In genomic region chr6:151523034-151523433, GRCh38 we compare ENCODE assay signal across 36 cellular contexts. TPM values are rescaled to one million over a fixed set of nuclear protein-coding genes. Genes with fewer than 3 reads are reported as not detected.
DNase-seq lines count a peak whose midpoint lies in the region; ATAC-seq, FAIRE-seq and TF ChIP-seq lines count a peak whose summit lies in the region.
"Had no signal": no experiment of that assay in that cellular context is flagged by ENCODE, and none has a peak within 500 bp of the region (broad histone marks: within the 10 kb centered on the region; RNA-seq: fewer than 3 reads in every experiment).

No MANE protein-coding gene starts in this region.

- no peak overlapping the region for H2BK5ac ChIP-seq in IMR-90 (ENCODE audit: low read depth, low read length, poor library complexity, severe bottlenecking)

- no peak overlapping the region for H3K18ac ChIP-seq in IMR-90 (ENCODE audit: low read depth, low read length)

- no peak for TF ChIP-seq POLR2A in HepG2 (IDR thresholded peaks at IDR 0.05; ENCODE audit: insufficient read depth in 1 of 2, low read depth in 2 of 2, low read length in 2 of 2)
- TF ChIP-seq POLR2A in right lobe of liver (IDR thresholded peaks at IDR 0.05), result no peak
- no peak for TF ChIP-seq POLR2A in IMR-90 (IDR thresholded peaks at IDR 0.05; ENCODE audit: low read depth, low read length)
- TF ChIP-seq POLR2A in K562 (conservative IDR thresholded peaks at IDR 0.05), result no peak

- intact Hi-C loops in HepG2 (cut with micrococcal nuclease; ENCODE audit: unreplicated experiment) (no loop called here), right lobe of liver (cut with DNase I) (no loop called here), IMR-90 (cut with micrococcal nuclease) (no loop called here), K562 (cut with micrococcal nuclease) (no loop called here)

- H3K79me2 ChIP-seq in HepG2 (ENCODE audit: insufficient read depth, low read length) (no peaks in the 10 kb centered on the region), K562 (ENCODE audit: control insufficient read depth, insufficient read depth, low read length) (no peaks in the 10 kb centered on the region)

- DNase-seq in HepG2 (ENCODE audit: low spot score) (no peak), right lobe of liver (no peak), IMR-90 (no peak), K562 (ENCODE audit: extremely low read depth in 1 of 4, low spot score in 3 of 4) (no peak), T-helper 2 cell (no peak)
- DNase-seq: 8988T; ACHN; AML-193; BE2C; C1 segment of cervical spinal cord; Caco-2; Calu3; CD4-positive, alpha-beta memory T cell; CD4-positive, alpha-beta T cell; CD4-positive, CD25-positive, alpha-beta regulatory T cell; CD8-positive, alpha-beta memory T cell; CD8-positive, alpha-beta T cell; COR-L47; DMS 273 treated with DMSO at 0.1 percent for 48 hours; DMS153; DMS53; DMS79; DMS79 treated with DMSO at 0.1 percent for 48 hours; DND-41; EL had no signal

- H2BK15ac ChIP-seq in IMR-90 (ENCODE audit: low read depth, low read length), result no peak overlapping the region

- H3K27me3 ChIP-seq in HepG2 (ENCODE audit: control insufficient read depth in 1 of 2, insufficient read depth in 2 of 2, low read length in 2 of 2) (no peaks in the 10 kb centered on the region), right lobe of liver (no peaks in the 10 kb centered on the region), IMR-90 (ENCODE audit: control insufficient read depth, insufficient read depth, low read length) (no peaks in the 10 kb centered on the region), K562 (ENCODE audit: control insufficient read depth in 2 of 2, insufficient read depth in 2 of 2, low read length in 2 of 2) (no peaks in the 10 kb centered on the region)
- H3K27me3 ChIP-seq: BE2C; BLaER1; BLaER1 treated with 17β-estradiol and CSF1 and Interleukin-3, amounts not matched to agents 10 nM and 100 nM had no signal

- H3K56ac ChIP-seq in IMR-90 (ENCODE audit: extremely low read depth, insufficient read depth, low read length), result no peak overlapping the region

- no peak overlapping the region for H3K9ac ChIP-seq in HepG2 (ENCODE audit: insufficient read depth, low read depth, low read length)
- H3K9ac ChIP-seq in IMR-90 (ENCODE audit: low read depth, low read length), result no peak overlapping the region
- no peak overlapping the region for H3K9ac ChIP-seq in K562 (ENCODE audit: insufficient read depth in 1 of 2, low read depth in 2 of 2, low read length in 2 of 2)
- H3K9ac ChIP-seq: BLaER1; BLaER1 treated with 17β-estradiol and CSF1 and Interleukin-3, amounts not matched to agents 10 nM and 100 nM had no signal

- no peak overlapping the region for H3K4me2 ChIP-seq in HepG2 (ENCODE audit: low read depth, low read length)
- H3K4me2 ChIP-seq in IMR-90 (ENCODE audit: low read depth, low read length), result no peak overlapping the region
- no peak overlapping the region for H3K4me2 ChIP-seq in K562 (ENCODE audit: insufficient read depth, low read length)
- H3K4me2 ChIP-seq: A549; BLaER1; BLaER1 treated with 17β-estradiol and CSF1 and Interleukin-3, amounts not matched to agents 10 nM and 100 nM had no signal

- dilution Hi-C loops in IMR-90 (cut with HindIII; ENCODE audit: low sequenced_read_pairs, unreplicated experiment), result no loop called here

- H4K5ac ChIP-seq in IMR-90 (ENCODE audit: low read depth, low read length), result no peak overlapping the region

- no peak overlapping the region for H3K23ac ChIP-seq in IMR-90 (ENCODE audit: low read depth, low read length)

- no peak for ATAC-seq in HepG2
- no peak for ATAC-seq in right lobe of liver
- no peak for ATAC-seq in IMR-90 (ENCODE audit: low read depth)
- ATAC-seq in K562, result no peak
- ATAC-seq in GM21367 (IDR thresholded peaks at IDR 0.05; ENCODE audit: unreplicated experiment), result no peak
- ATAC-seq: A549; CD8-positive, alpha-beta T cell had no signal

- no peak overlapping the region for H2BK120ac ChIP-seq in IMR-90 (ENCODE audit: low read depth, low read length)

- H4K8ac ChIP-seq in IMR-90 (ENCODE audit: low read depth in 2 of 2, low read length in 2 of 2), result no peak overlapping the region

- H3K79me1 ChIP-seq in IMR-90 (ENCODE audit: low read depth in 1 of 2, low read length in 2 of 2), result no peaks in the 10 kb centered on the region

- no peak overlapping the region for H3K4ac ChIP-seq in IMR-90 (ENCODE audit: low read depth, low read length)

- H4K20me1 ChIP-seq in HepG2 (ENCODE audit: insufficient read depth, low read length) (no peaks in the 10 kb centered on the region), IMR-90 (ENCODE audit: insufficient read depth, low read length) (no peaks in the 10 kb centered on the region), K562 (replicated peaks; ENCODE audit: control insufficient read depth, insufficient read depth, low read length) (no peaks in the 10 kb centered on the region)
- H4K20me1 ChIP-seq: BLaER1; BLaER1 treated with 17β-estradiol and CSF1 and Interleukin-3, amounts not matched to agents 10 nM and 100 nM had no signal

- CTCF ChIA-PET in HepG2 (lab: Yijun Ruan, JAX; ENCODE audit: low intra/inter-chr PET ratio, low total read pairs), result no interaction called here
- CTCF ChIA-PET in IMR-90 (lab: Yijun Ruan, JAX), result no interaction called here
- CTCF ChIA-PET in K562 (lab: Yijun Ruan, JAX; ENCODE audit: low intra/inter-chr PET ratio), result no interaction called here

- TF ChIP-seq CTCF in HepG2 (CRISPR knock-in tag; IDR thresholded peaks at IDR 0.05), result no peak
- TF ChIP-seq CTCF in right lobe of liver (IDR thresholded peaks at IDR 0.05), result no peak
- no peak for TF ChIP-seq CTCF in IMR-90 (conservative IDR thresholded peaks at IDR 0.05; ENCODE audit: low read depth, low read length)
- TF ChIP-seq CTCF in K562 (IDR thresholded peaks at IDR 0.05 in 2 of 3, conservative IDR thresholded peaks at IDR 0.05 in 1 of 3; ENCODE audit: insufficient read depth in 2 of 3, low read depth in 1 of 3, low read length in 3 of 3), result no peak

- H2AFZ ChIP-seq in HepG2 (ENCODE audit: low read length) (no peak overlapping the region), IMR-90 (replicated peaks; ENCODE audit: low read length, poor library complexity) (no peak overlapping the region), K562 (ENCODE audit: low read depth, low read length) (no peak overlapping the region)

- no peak overlapping the region for H3K4me3 ChIP-seq in HepG2 (replicated peaks in 1 of 3; ENCODE audit: insufficient read depth in 1 of 3, low read depth in 2 of 3, low read length in 3 of 3)
- H3K4me3 ChIP-seq in right lobe of liver, result no peak overlapping the region
- H3K4me3 ChIP-seq in IMR-90 (ENCODE audit: insufficient read depth, low read depth, low read length), result no peak overlapping the region
- no peak overlapping the region for H3K4me3 ChIP-seq in K562
- H3K4me3 ChIP-seq: A549; BLaER1; BLaER1 treated with 17β-estradiol and CSF1 and Interleukin-3, amounts not matched to agents 10 nM and 100 nM had no signal

- H3K9me3 ChIP-seq in HepG2 (ENCODE audit: low read length) (peaks cover 48% of the 10 kb centered on the region), right lobe of liver (no peaks in the 10 kb centered on the region), IMR-90 (ENCODE audit: control insufficient read depth, insufficient read depth, low read length) (peaks cover 5% of the 10 kb centered on the region), K562 (replicated peaks; ENCODE audit: control insufficient read depth, insufficient read depth, low read depth, low read length) (no peaks in the 10 kb centered on the region)
- H3K9me3 ChIP-seq: A549, BE2C had no signal

- POLR2A ChIA-PET in HepG2 (lab: Yijun Ruan, JAX), result no interaction called here
- POLR2A ChIA-PET in IMR-90 (lab: Charles Lee; ENCODE audit: unreplicated experiment), result no interaction called here
- POLR2A ChIA-PET in K562 (lab: Yijun Ruan, JAX), result no interaction called here

- no peak overlapping the region for H2AK5ac ChIP-seq in IMR-90 (ENCODE audit: low read depth, low read length)

- in situ Hi-C loops in HepG2 (cut with HindIII; ENCODE audit: extremely low pct_ligation_motif_present, low pct_unique_long_range_greater_than_20kb) (no loop called here), IMR-90 (cut with MboI; ENCODE audit: low sequenced_read_pairs) (no loop called here), K562 (cut with MboI) (no loop called here)

- 96% methylated on average over 1 of the region's 1 CpG for WGBS in HepG2 (ENCODE audit: low lambda C conversion rate)
- WGBS in right lobe of liver (ENCODE audit: insufficient coverage, low coverage, low lambda C conversion rate, missing lambda C conversion rate), result 67% methylated on average over 1 of the region's 1 CpG
- WGBS in IMR-90 (ENCODE audit: extremely low coverage in 2 of 2, insufficient read length in 1 of 2), 2 experiments, result no CpG with 5 or more reads among the region's 1 CpG
- WGBS in K562 (ENCODE audit: insufficient coverage, low coverage, missing lambda C conversion rate), result 0% methylated on average over 1 of the region's 1 CpG

- no peak for TF ChIP-seq RAD21 in HepG2 (CRISPR knock-in tag; IDR thresholded peaks at IDR 0.05)
- TF ChIP-seq RAD21 in IMR-90 (IDR thresholded peaks at IDR 0.05; ENCODE audit: low read length), result no peak
- TF ChIP-seq RAD21 in K562 (CRISPR knock-in tag; conservative IDR thresholded peaks at IDR 0.05 in 1 of 2, IDR thresholded peaks at IDR 0.05 in 1 of 2), result no peak

- H3K36me3 ChIP-seq in HepG2 (replicated peaks in 1 of 2; ENCODE audit: control insufficient read depth in 1 of 2, insufficient read depth in 2 of 2, low read length in 2 of 2), result no peaks in the 10 kb centered on the region
- no peaks in the 10 kb centered on the region for H3K36me3 ChIP-seq in right lobe of liver
- no peaks in the 10 kb centered on the region for H3K36me3 ChIP-seq in IMR-90 (ENCODE audit: control insufficient read depth, insufficient read depth, low read length)
- no peaks in the 10 kb centered on the region for H3K36me3 ChIP-seq in K562 (ENCODE audit: control insufficient read depth, insufficient read depth, low read length)
- H3K36me3 ChIP-seq: BE2C, BLaER1 had no signal

- no peak overlapping the region for H2AK9ac ChIP-seq in IMR-90 (replicated peaks; ENCODE audit: low read depth, low read length, poor library complexity)

- H3K9me1 ChIP-seq in IMR-90 (ENCODE audit: insufficient read depth, low read length), result no peaks in the 10 kb centered on the region
- no peaks in the 10 kb centered on the region for H3K9me1 ChIP-seq in K562 (ENCODE audit: control insufficient read depth, insufficient read depth, low read length)

- BruUV-seq in HepG2 (replicated peaks; lab: Mats Ljungman, UMichigan), result no TSS peak
- no TSS peak for BruUV-seq in IMR-90 (replicated peaks; lab: Mats Ljungman, UMichigan)
- BruUV-seq in K562 (replicated peaks; lab: Mats Ljungman, UMichigan), result no TSS peak

- FAIRE-seq in HepG2 (lab: Jason Lieb, UNC), result no peak
- FAIRE-seq in K562 (lab: Jason Lieb, UNC), result no peak
- FAIRE-seq: A204.1, A549, D721Med had no signal

- H3K4me1 ChIP-seq in HepG2 (ENCODE audit: insufficient read depth, low read length) (no peaks in the 10 kb centered on the region), right lobe of liver (no peaks in the 10 kb centered on the region), IMR-90 (ENCODE audit: control insufficient read depth, insufficient read depth, low read length) (no peaks in the 10 kb centered on the region), K562 (replicated peaks in 1 of 2; ENCODE audit: control insufficient read depth in 2 of 2, insufficient read depth in 2 of 2, low read length in 2 of 2) (no peaks in the 10 kb centered on the region)
- H3K4me1 ChIP-seq: A549, BE2C, BLaER1, Caco-2 had no signal

- H3K14ac ChIP-seq in IMR-90 (replicated peaks; ENCODE audit: low read depth, low read length), result no peak overlapping the region

- H2BK20ac ChIP-seq in IMR-90 (ENCODE audit: low read depth, low read length), result no peak overlapping the region

- H3K27ac ChIP-seq in HepG2 (ENCODE audit: extremely low read length, insufficient read depth, low read length) (no peak overlapping the region), right lobe of liver (no peak overlapping the region), IMR-90 (ENCODE audit: insufficient read depth, low read length) (no peak overlapping the region), K562 (ENCODE audit: extremely low read depth, low read depth, low read length) (no peak overlapping the region)
- H3K27ac ChIP-seq: 22Rv1; A549; BLaER1; BLaER1 treated with 17β-estradiol and CSF1 and Interleukin-3, amounts not matched to agents 10 nM and 100 nM; C4-2B had no signal

- no peak overlapping the region for H4K91ac ChIP-seq in IMR-90 (ENCODE audit: insufficient read depth, low read depth, low read length)

- TF ChIP-seq EP300 in HepG2 (IDR thresholded peaks at IDR 0.05; ENCODE audit: low read depth in 2 of 2, low read length in 2 of 2) (no peak), HepG2 (CRISPR knock-in tag; IDR thresholded peaks at IDR 0.05; ENCODE audit: borderline replicate concordance) (no peak), K562 (IDR thresholded peaks at IDR 0.05; ENCODE audit: low read length) (no peak)

RNA-seq across cellular contexts. Expression of gene CCDC170, which starts 29.2 kb away (rescaled TPM):
- 5.1 and 8.9 TPM in 2 replicates for total RNA-seq in HepG2 (2016; rRNA removed; fragmentation: Illumina TruSeq; extraction: Trizol)
- total RNA-seq in HepG2 (2016; cell fraction: cytosol; rRNA removed; fragmentation: Illumina TruSeq; extraction: Trizol; ENCODE audit: low read depth), result 2.5 and 4.6 TPM in 2 replicates
- 3.5 and 6.9 TPM in 2 replicates for total RNA-seq in HepG2 (2016; cell fraction: insoluble cytoplasmic fraction; rRNA removed; fragmentation: Illumina TruSeq; extraction: Trizol)
- 2.6 and 3.3 TPM in 2 replicates for total RNA-seq in HepG2 (2016; cell fraction: membrane; rRNA removed; fragmentation: Illumina TruSeq; extraction: Trizol)
- total RNA-seq in HepG2 (2016; cell fraction: nucleus; rRNA removed; fragmentation: Illumina TruSeq; extraction: Trizol), result 4.1 and 5.5 TPM in 2 replicates
- polyA plus RNA-seq in HepG2 (2011; rRNA removed), result 0.67 and 0.90 TPM in 2 replicates
- polyA plus RNA-seq in HepG2 (2011; cell fraction: cytosol; rRNA removed), result 0.87 and 1.2 TPM in 2 replicates
- polyA plus RNA-seq in HepG2 (2011; cell fraction: nucleus; rRNA removed), result 0.24 and 0.33 TPM in 2 replicates
- 0.55 and 0.60 TPM in 2 replicates for polyA plus RNA-seq in HepG2 (2012)
- polyA plus RNA-seq in HepG2 (2016; cell fraction: cytosol; fragmentation: Illumina TruSeq; extraction: Trizol; ENCODE audit: low read depth), result 0.19 and 0.36 TPM in 2 replicates
- polyA plus RNA-seq in HepG2 (2016; cell fraction: insoluble cytoplasmic fraction; fragmentation: Illumina TruSeq; extraction: Trizol; ENCODE audit: low read depth), result 4.2 and 4.9 TPM in 2 replicates
- polyA plus RNA-seq in HepG2 (2016; cell fraction: membrane; fragmentation: Illumina TruSeq; extraction: Trizol; ENCODE audit: low read depth), result 0.62 and 0.71 TPM in 2 replicates
- polyA plus RNA-seq in HepG2 (2016; cell fraction: nucleus; fragmentation: Illumina TruSeq; extraction: Trizol; ENCODE audit: insufficient read depth, low read depth), result 1.8 and 4.2 TPM in 2 replicates
- 0.02 and 1.5 TPM in 2 replicates for polyA minus RNA-seq in HepG2 (2011; rRNA and poly(A)+ RNA removed; ENCODE audit: low replicate concordance)
- 1.1 and 1.3 TPM in 2 replicates for polyA minus RNA-seq in HepG2 (2011; cell fraction: cytosol; rRNA and poly(A)+ RNA removed)
- 2.0 and 4.2 TPM in 2 replicates for polyA minus RNA-seq in HepG2 (2011; cell fraction: nucleus; rRNA and poly(A)+ RNA removed)
- total RNA-seq in right lobe of liver, result under 1 TPM; 0.31 to 0.93 (median 0.55) TPM
- total RNA-seq in IMR-90 (2012; rRNA removed), result 0.28 and 0.54 TPM in 2 replicates
- polyA plus RNA-seq in IMR-90 (2012; rRNA removed), result 0.12 and 0.14 TPM in 2 replicates
- polyA plus RNA-seq in IMR-90 (2012; cell fraction: cytosol; rRNA removed), result 0.03 and 0.47 TPM in 2 replicates
- 0.01 and 0.21 TPM in 2 replicates for polyA plus RNA-seq in IMR-90 (2012; cell fraction: nucleus; rRNA removed; ENCODE audit: low replicate concordance)
- total RNA-seq in K562 (2011; cell fraction: chromatin; rRNA removed; ENCODE audit: low replicate concordance), result 0.67 TPM in 1 of 2 replicates, not detected in the other
- not detected in 2 replicates for total RNA-seq in K562 (2011; cell fraction: nucleolus; rRNA removed)
- total RNA-seq in K562 (2011; cell fraction: nucleoplasm; rRNA removed), result not detected in 2 replicates
- total RNA-seq in K562 (2014; rRNA removed), result 0.05 TPM in 1 of 2 replicates, not detected in the other
- not detected in 2 replicates for total RNA-seq in K562 (2014; rRNA removed; fragmentation: Illumina TruSeq; extraction: Trizol)
- 0.18 TPM in 1 of 2 replicates, not detected in the other for total RNA-seq in K562 (2015; rRNA removed; fragmentation: Illumina TruSeq; extraction: Trizol)
- not detected in 2 replicates for total RNA-seq in K562 (2021)
- polyA plus RNA-seq in K562 (2011; rRNA removed), result not detected in 2 replicates
- not detected in 2 replicates for polyA plus RNA-seq in K562 (2011; cell fraction: cytosol; rRNA removed)
- polyA plus RNA-seq in K562 (2011; cell fraction: nucleus; rRNA removed), result not detected in 2 replicates
- 0.03 TPM in 1 of 2 replicates, not detected in the other for polyA plus RNA-seq in K562 (2012)
- polyA plus RNA-seq in K562 (2014; fragmentation: Illumina TruSeq; extraction: Trizol), result not detected in 2 replicates
- not detected for polyA plus RNA-seq in K562 (2014; fragmentation: Nextera tagmentation; extraction: Ambion mirVana)
- polyA plus RNA-seq in K562 (2014; rRNA removed), result 0.01 TPM in 1 of 2 replicates, not detected in the other
- 0.32 TPM in 1 of 2 replicates, not detected in the other for polyA minus RNA-seq in K562 (2011; rRNA and poly(A)+ RNA removed)
- not detected in 2 replicates for polyA minus RNA-seq in K562 (2011; cell fraction: cytosol; rRNA and poly(A)+ RNA removed)
- not detected in 2 replicates for polyA minus RNA-seq in K562 (2011; cell fraction: nucleus; rRNA and poly(A)+ RNA removed)
- total RNA-seq: A172; B cell; CD4-positive, alpha-beta T cell; CD4-positive, CD25-positive, alpha-beta regulatory T cell; CD8-positive, alpha-beta memory T cell; CD8-positive, alpha-beta T cell; Daoy had no signal
- polyA plus RNA-seq: CD4-positive, CD25-positive, alpha-beta regulatory T cell; CD8-positive, alpha-beta memory T cell had no signal

Comparison
In these comparisons a context has a peak if more than half of its experiments do, and no peak if none do; other contexts are left out.
1. Of the 241 proteins assayed by ChIP-seq in both HepG2 and K562: peak only in HepG2: MAFK; only in K562: none; in both: MAFF; in neither: 239.